Comparison of ENCODE assay signal across 1 cellular context in the genomic region with DNA sequence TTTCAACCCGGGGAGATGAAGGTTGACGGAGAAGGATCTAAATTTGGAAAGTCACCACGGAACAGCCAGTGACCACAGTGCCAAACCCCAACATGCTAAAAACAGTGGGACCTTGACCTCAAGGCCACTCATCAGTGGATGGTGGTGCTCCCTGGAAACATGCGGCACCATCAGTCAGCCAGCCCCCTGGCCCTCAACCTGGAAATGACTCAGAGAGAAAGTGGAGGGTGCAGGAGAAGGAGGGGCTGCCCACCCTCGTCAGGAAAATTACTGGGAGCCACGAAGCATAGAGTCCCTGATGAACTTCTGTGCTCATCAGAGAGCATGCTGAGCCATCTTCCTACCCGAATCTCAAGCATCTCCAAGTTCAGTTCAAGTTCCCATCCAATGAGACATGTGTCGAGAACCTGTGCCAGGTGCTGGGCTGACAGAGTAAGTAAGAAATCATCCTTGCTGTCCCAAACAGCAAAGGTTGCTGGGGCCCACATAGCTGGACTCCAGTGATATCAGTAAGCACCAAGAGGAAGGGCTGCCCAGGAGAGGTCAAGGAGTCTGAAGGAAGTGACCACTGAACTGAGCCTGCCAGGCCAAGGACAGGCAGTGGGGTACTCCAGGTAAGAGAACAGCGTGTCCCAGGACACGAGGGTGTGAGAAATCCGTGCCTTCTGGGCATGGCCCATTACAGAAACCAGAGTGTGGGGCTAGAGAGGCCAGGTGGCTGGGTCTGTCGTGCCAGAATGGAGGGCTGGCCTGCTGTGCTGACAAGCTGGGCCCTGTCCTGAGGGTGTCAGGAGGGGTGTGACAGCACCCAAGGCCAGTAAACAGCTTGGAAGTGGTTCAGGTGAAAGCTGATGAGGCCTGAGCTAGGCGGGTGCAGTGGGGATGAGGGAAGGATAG.
TF ChIP-seq lines count a peak whose summit lies in the region.

No MANE protein-coding gene starts in this region.

TF ChIP-seq in K562, 482 proteins besides CTCF, POLR2A, EP300 and RAD21 (continued from another document and continues in another):
- peak; percentile 56 for TF ChIP-seq EP400 (IDR thresholded peaks at IDR 0.05)
- TF ChIP-seq LCOR (CRISPR knock-in tag; IDR thresholded peaks at IDR 0.05), result peak; percentile 66; the same call in 1 of the 2 replicates
- 0 out of 4 replicates have a peak, but pooled peaks of 1 of the 2 experiments have one; percentile 46 for TF ChIP-seq TEAD1 (CRISPR knock-in tag; IDR thresholded peaks at IDR 0.05)
- no peak for TF ChIP-seq TBP (optimal IDR thresholded peaks at IDR 0.05; ENCODE audit: low read depth, low read length)
- no peak for TF ChIP-seq ETV6 (IDR thresholded peaks at IDR 0.05; ENCODE audit: borderline replicate concordance in 1 of 2, low read depth in 2 of 2, low read length in 1 of 2)
- TF ChIP-seq ETV6 (CRISPR knock-in tag; IDR thresholded peaks at IDR 0.05; ENCODE audit: borderline replicate concordance), result no peak; the same call in 1 of the 2 replicates
- TF ChIP-seq WHSC1 (IDR thresholded peaks at IDR 0.05; ENCODE audit: low read length), result no peak
- no peak for TF ChIP-seq ZC3H11A (IDR thresholded peaks at IDR 0.05; ENCODE audit: low read depth, low read length)
- TF ChIP-seq, protein P1, sequence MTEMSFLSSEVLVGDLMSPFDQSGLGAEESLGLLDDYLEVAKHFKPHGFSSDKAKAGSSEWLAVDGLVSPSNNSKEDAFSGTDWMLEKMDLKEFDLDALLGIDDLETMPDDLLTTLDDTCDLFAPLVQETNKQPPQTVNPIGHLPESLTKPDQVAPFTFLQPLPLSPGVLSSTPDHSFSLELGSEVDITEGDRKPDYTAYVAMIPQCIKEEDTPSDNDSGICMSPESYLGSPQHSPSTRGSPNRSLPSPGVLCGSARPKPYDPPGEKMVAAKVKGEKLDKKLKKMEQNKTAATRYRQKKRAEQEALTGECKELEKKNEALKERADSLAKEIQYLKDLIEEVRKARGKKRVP (CRISPR knock-in tag; IDR thresholded peaks at IDR 0.05), result no peak
- no peak for TF ChIP-seq MYBL2 (IDR thresholded peaks at IDR 0.05; ENCODE audit: low read depth)
- TF ChIP-seq MYBL2 (CRISPR knock-in tag; IDR thresholded peaks at IDR 0.05; ENCODE audit: borderline replicate concordance), result no peak
- TF ChIP-seq, protein P2, sequence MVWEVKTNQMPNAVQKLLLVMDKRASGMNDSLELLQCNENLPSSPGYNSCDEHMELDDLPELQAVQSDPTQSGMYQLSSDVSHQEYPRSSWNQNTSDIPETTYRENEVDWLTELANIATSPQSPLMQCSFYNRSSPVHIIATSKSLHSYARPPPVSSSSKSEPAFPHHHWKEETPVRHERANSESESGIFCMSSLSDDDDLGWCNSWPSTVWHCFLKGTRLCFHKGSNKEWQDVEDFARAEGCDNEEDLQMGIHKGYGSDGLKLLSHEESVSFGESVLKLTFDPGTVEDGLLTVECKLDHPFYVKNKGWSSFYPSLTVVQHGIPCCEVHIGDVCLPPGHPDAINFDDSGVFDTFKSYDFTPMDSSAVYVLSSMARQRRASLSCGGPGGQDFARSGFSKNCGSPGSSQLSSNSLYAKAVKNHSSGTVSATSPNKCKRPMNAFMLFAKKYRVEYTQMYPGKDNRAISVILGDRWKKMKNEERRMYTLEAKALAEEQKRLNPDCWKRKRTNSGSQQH (CRISPR knock-in tag; IDR thresholded peaks at IDR 0.05), result no peak
- peak; percentile 90 for TF ChIP-seq SMARCA4 (IDR thresholded peaks at IDR 0.05)
- TF ChIP-seq, protein P3, sequence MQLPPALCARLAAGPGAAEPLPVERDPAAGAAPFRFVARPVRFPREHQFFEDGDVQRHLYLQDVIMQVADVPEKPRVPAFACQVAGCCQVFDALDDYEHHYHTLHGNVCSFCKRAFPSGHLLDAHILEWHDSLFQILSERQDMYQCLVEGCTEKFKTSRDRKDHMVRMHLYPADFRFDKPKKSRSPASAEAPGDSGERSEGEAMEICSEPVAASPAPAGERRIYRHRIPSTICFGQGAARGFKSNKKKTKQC (CRISPR knock-in tag; IDR thresholded peaks at IDR 0.05), result no peak
- TF ChIP-seq ZNF282 (CRISPR knock-in tag; IDR thresholded peaks at IDR 0.05), result no peak
- no peak for TF ChIP-seq ZNF584 (CRISPR knock-in tag; IDR thresholded peaks at IDR 0.05; ENCODE audit: low read depth)
- 0 out of 2 replicates have a peak, but pooled peaks have one; percentile 28 for TF ChIP-seq CBFA2T3 (IDR thresholded peaks at IDR 0.05)
- TF ChIP-seq GATAD2B (IDR thresholded peaks at IDR 0.05; ENCODE audit: borderline replicate concordance), result 0 out of 2 replicates have a peak, but pooled peaks have one; percentile 44
- TF ChIP-seq, protein P4, sequence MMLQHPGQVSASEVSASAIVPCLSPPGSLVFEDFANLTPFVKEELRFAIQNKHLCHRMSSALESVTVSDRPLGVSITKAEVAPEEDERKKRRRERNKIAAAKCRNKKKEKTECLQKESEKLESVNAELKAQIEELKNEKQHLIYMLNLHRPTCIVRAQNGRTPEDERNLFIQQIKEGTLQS (IDR thresholded peaks at IDR 0.05), result peak; percentile 94
- TF ChIP-seq, protein P4 (CRISPR knock-in tag; conservative IDR thresholded peaks at IDR 0.05), result no peak
- TF ChIP-seq, protein P5, sequence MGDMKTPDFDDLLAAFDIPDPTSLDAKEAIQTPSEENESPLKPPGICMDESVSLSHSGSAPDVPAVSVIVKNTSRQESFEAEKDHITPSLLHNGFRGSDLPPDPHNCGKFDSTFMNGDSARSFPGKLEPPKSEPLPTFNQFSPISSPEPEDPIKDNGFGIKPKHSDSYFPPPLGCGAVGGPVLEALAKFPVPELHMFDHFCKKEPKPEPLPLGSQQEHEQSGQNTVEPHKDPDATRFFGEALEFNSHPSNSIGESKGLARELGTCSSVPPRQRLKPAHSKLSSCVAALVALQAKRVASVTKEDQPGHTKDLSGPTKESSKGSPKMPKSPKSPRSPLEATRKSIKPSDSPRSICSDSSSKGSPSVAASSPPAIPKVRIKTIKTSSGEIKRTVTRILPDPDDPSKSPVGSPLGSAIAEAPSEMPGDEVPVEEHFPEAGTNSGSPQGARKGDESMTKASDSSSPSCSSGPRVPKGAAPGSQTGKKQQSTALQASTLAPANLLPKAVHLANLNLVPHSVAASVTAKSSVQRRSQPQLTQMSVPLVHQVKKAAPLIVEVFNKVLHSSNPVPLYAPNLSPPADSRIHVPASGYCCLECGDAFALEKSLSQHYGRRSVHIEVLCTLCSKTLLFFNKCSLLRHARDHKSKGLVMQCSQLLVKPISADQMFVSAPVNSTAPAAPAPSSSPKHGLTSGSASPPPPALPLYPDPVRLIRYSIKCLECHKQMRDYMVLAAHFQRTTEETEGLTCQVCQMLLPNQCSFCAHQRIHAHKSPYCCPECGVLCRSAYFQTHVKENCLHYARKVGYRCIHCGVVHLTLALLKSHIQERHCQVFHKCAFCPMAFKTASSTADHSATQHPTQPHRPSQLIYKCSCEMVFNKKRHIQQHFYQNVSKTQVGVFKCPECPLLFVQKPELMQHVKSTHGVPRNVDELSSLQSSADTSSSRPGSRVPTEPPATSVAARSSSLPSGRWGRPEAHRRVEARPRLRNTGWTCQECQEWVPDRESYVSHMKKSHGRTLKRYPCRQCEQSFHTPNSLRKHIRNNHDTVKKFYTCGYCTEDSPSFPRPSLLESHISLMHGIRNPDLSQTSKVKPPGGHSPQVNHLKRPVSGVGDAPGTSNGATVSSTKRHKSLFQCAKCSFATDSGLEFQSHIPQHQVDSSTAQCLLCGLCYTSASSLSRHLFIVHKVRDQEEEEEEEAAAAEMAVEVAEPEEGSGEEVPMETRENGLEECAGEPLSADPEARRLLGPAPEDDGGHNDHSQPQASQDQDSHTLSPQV (IDR thresholded peaks at IDR 0.05), result peak; percentile 80; the same call in 1 of the 2 replicates
- TF ChIP-seq, protein P6, sequence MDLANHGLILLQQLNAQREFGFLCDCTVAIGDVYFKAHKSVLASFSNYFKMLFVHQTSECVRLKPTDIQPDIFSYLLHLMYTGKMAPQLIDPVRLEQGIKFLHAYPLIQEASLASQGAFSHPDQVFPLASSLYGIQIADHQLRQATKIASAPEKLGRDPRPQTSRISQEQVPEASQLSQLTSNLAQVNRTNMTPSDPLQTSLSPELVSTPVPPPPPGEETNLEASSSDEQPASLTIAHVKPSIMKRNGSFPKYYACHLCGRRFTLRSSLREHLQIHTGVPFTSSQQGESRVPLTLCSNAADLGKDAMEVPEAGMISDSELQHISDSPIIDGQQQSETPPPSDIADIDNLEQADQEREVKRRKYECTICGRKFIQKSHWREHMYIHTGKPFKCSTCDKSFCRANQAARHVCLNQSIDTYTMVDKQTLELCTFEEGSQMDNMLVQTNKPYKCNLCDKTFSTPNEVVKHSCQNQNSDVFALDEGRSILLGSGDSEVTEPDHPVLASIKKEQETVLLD (IDR thresholded peaks at IDR 0.05), result peak; percentile 28; the same call in 1 of the 2 replicates
- TF ChIP-seq FOS (IDR thresholded peaks at IDR 0.05; ENCODE audit: extremely low read depth, insufficient read length), result peak; percentile 52
- TF ChIP-seq ATF7 (IDR thresholded peaks at IDR 0.05), result peak; percentile 31; the same call in 1 of the 2 replicates
- TF ChIP-seq MEF2A (IDR thresholded peaks at IDR 0.05; ENCODE audit: control insufficient read depth, low read depth, low read length), result peak; percentile 80; the same call in 1 of the 2 replicates
- TF ChIP-seq XRCC3 (IDR thresholded peaks at IDR 0.05), result no peak
- TF ChIP-seq NCOR1 (IDR thresholded peaks at IDR 0.05), result peak; percentile 36; the same call in 1 of the 2 replicates
- TF ChIP-seq, protein P7, sequence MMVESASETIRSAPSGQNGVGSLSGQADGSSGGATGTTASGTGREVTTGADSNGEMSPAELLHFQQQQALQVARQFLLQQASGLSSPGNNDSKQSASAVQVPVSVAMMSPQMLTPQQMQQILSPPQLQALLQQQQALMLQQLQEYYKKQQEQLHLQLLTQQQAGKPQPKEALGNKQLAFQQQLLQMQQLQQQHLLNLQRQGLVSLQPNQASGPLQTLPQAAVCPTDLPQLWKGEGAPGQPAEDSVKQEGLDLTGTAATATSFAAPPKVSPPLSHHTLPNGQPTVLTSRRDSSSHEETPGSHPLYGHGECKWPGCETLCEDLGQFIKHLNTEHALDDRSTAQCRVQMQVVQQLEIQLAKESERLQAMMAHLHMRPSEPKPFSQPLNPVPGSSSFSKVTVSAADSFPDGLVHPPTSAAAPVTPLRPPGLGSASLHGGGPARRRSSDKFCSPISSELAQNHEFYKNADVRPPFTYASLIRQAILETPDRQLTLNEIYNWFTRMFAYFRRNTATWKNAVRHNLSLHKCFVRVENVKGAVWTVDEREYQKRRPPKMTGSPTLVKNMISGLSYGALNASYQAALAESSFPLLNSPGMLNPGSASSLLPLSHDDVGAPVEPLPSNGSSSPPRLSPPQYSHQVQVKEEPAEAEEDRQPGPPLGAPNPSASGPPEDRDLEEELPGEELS (CRISPR knock-in tag; IDR thresholded peaks at IDR 0.05; ENCODE audit: borderline replicate concordance), result peak; percentile 58; the same call in 1 of the 2 replicates
- no peak for TF ChIP-seq ELF1 (tag; IDR thresholded peaks at IDR 0.05)
- no peak for TF ChIP-seq MXI1 (IDR thresholded peaks at IDR 0.05; ENCODE audit: low read depth, low read length)
- TF ChIP-seq, protein P8, sequence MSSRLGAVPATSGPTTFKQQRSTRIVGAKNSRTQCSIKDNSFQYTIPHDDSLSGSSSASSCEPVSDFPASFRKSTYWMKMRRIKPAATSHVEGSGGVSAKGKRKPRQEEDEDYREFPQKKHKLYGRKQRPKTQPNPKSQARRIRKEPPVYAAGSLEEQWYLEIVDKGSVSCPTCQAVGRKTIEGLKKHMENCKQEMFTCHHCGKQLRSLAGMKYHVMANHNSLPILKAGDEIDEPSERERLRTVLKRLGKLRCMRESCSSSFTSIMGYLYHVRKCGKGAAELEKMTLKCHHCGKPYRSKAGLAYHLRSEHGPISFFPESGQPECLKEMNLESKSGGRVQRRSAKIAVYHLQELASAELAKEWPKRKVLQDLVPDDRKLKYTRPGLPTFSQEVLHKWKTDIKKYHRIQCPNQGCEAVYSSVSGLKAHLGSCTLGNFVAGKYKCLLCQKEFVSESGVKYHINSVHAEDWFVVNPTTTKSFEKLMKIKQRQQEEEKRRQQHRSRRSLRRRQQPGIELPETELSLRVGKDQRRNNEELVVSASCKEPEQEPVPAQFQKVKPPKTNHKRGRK (tag; IDR thresholded peaks at IDR 0.05), result no peak
- no peak for TF ChIP-seq SMAD1 (IDR thresholded peaks at IDR 0.05; ENCODE audit: low read depth, low read length, partially characterized antibody)
- TF ChIP-seq RBFOX2 (IDR thresholded peaks at IDR 0.05; ENCODE audit: low read depth, low read length), result 0 out of 2 replicates have a peak, but pooled peaks have one; percentile 18
- TF ChIP-seq CREM (IDR thresholded peaks at IDR 0.05; ENCODE audit: low read depth), result peak; percentile 59
- TF ChIP-seq SP1 (CRISPR knock-in tag; IDR thresholded peaks at IDR 0.05), result peak; percentile 56; the same call in 1 of the 2 replicates
- TF ChIP-seq, protein P9, sequence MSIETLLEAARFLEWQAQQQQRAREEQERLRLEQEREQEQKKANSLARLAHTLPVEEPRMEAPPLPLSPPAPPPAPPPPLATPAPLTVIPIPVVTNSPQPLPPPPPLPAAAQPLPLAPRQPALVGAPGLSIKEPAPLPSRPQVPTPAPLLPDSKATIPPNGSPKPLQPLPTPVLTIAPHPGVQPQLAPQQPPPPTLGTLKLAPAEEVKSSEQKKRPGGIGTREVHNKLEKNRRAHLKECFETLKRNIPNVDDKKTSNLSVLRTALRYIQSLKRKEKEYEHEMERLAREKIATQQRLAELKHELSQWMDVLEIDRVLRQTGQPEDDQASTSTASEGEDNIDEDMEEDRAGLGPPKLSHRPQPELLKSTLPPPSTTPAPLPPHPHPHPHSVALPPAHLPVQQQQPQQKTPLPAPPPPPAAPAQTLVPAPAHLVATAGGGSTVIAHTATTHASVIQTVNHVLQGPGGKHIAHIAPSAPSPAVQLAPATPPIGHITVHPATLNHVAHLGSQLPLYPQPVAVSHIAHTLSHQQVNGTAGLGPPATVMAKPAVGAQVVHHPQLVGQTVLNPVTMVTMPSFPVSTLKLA (conservative IDR thresholded peaks at IDR 0.05), result peak in 1 of 2 experiments; percentile 72; a peak in 3 of 4 replicates
- peak; percentile 69; the same call in 1 of the 2 replicates for TF ChIP-seq SMARCC2 (IDR thresholded peaks at IDR 0.05; ENCODE audit: low read depth)
- TF ChIP-seq, protein P10, sequence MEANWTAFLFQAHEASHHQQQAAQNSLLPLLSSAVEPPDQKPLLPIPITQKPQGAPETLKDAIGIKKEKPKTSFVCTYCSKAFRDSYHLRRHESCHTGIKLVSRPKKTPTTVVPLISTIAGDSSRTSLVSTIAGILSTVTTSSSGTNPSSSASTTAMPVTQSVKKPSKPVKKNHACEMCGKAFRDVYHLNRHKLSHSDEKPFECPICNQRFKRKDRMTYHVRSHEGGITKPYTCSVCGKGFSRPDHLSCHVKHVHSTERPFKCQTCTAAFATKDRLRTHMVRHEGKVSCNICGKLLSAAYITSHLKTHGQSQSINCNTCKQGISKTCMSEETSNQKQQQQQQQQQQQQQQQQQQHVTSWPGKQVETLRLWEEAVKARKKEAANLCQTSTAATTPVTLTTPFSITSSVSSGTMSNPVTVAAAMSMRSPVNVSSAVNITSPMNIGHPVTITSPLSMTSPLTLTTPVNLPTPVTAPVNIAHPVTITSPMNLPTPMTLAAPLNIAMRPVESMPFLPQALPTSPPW (CRISPR knock-in tag; IDR thresholded peaks at IDR 0.05), result peak; percentile 94
- TF ChIP-seq HNRNPLL (IDR thresholded peaks at IDR 0.05; ENCODE audit: low read depth, low read length, poor library complexity, severe bottlenecking), result no peak
- no peak for TF ChIP-seq KLF16 (IDR thresholded peaks at IDR 0.05)
- TF ChIP-seq MECOM (CRISPR knock-in tag; IDR thresholded peaks at IDR 0.05), result no peak
